ENCODE assay signal across 8 cellular contexts in genomic region chr1:150577557-150578277, GRCh38. TPM values are rescaled to one million over a fixed set of nuclear protein-coding genes. Genes with fewer than 3 reads are reported as not detected.
DNase-seq lines count a peak whose midpoint lies in the region; ATAC-seq and TF ChIP-seq lines count a peak whose summit lies in the region.

No MANE protein-coding gene starts in this region.

- H3K4me1 ChIP-seq in cardiac muscle cell (ENCODE audit: low read depth), result peaks cover 31% of the 10 kb centered on the region
- peaks cover 31% of the 10 kb centered on the region for H3K4me1 ChIP-seq in skeletal muscle satellite cell (ENCODE audit: control insufficient read depth, insufficient read depth, low read length)

- H3K4me2 ChIP-seq in skeletal muscle satellite cell (ENCODE audit: low read length), result peak overlapping the region; percentile 91

- TF ChIP-seq CTCF in cardiac muscle cell (IDR thresholded peaks at IDR 0.05; ENCODE audit: low read depth, low read length) (no peak), VCaP (conservative IDR thresholded peaks at IDR 0.05) (no peak), fibroblast of villous mesenchyme (IDR thresholded peaks at IDR 0.05; ENCODE audit: insufficient read depth, low read depth, low read length) (no peak)

- peak overlapping the region; percentile 100 for H3K9ac ChIP-seq in skeletal muscle satellite cell (ENCODE audit: low read depth, low read length)

- intact Hi-C loops in Right ventricle myocardium superior (cut with DNase I), result no loop called here

- H3K36me3 ChIP-seq in cardiac muscle cell (peaks cover 39% of the 10 kb centered on the region), skeletal muscle satellite cell (ENCODE audit: insufficient read depth, low read length) (peaks cover 61% of the 10 kb centered on the region)

- H3K27ac ChIP-seq in cardiac muscle cell (peak overlapping the region; percentile 99), VCaP (peak overlapping the region; percentile 97)

- H3K9me3 ChIP-seq in cardiac muscle cell (ENCODE audit: low read depth) (no peaks in the 10 kb centered on the region), skeletal muscle satellite cell (replicated peaks; ENCODE audit: low read length) (no peaks in the 10 kb centered on the region)

- H3K4me3 ChIP-seq in cardiac muscle cell (peak overlapping the region; percentile 76), fibroblast of villous mesenchyme (ENCODE audit: low read depth, low read length) (peak overlapping the region; percentile 95), skeletal muscle satellite cell (ENCODE audit: low read length) (peak overlapping the region; percentile 96)

- H3K27me3 ChIP-seq in cardiac muscle cell (no peaks in the 10 kb centered on the region), skeletal muscle satellite cell (ENCODE audit: control insufficient read depth, insufficient read depth, low read length) (no peaks in the 10 kb centered on the region)

- no peak for ATAC-seq in Right ventricle myocardium superior (ENCODE audit: poor library complexity)

- peak in 1 of 2 donors; percentile 63 for DNase-seq in cardiac muscle cell (ENCODE audit: low read depth in 1 of 2, low spot score in 1 of 2)
- DNase-seq in Right ventricle myocardium superior, result no peak
- DNase-seq in fibroblast of villous mesenchyme (ENCODE audit: low read depth), result peak; percentile 72
- DNase-seq in NCI-H1694 treated with DMSO at 0.1 percent for 48 hours (lab: John Stamatoyannopoulos, UW), result no peak
- DNase-seq in activated CD4-positive, alpha-beta T cell treated with anti-CD3 and anti-CD28 coated beads for 48 hours, result no peak
- DNase-seq in HK-2 (ENCODE audit: unreplicated experiment), result no peak

RNA-seq across cellular contexts. Expression of gene MCL1, which starts 1.7 kb away (rescaled TPM):
- 96.5 and 101 TPM in 2 replicates for total RNA-seq in cardiac muscle cell
- polyA plus RNA-seq in cardiac muscle cell, result 61.2 and 65.2 TPM in 2 replicates
- total RNA-seq in Right ventricle myocardium superior, result 85.9 TPM
- total RNA-seq in fibroblast of villous mesenchyme, result 218 and 272 TPM in 2 replicates
- 285 and 293 TPM in 2 replicates for total RNA-seq in skeletal muscle satellite cell (2012; rRNA removed)

RNA-seq across cellular contexts. Expression of gene ADAMTSL4, which starts 28.5 kb away (rescaled TPM):
- 28.8 and 44.2 TPM in 2 replicates for total RNA-seq in cardiac muscle cell
- 51.9 and 65.5 TPM in 2 replicates for polyA plus RNA-seq in cardiac muscle cell
- total RNA-seq in Right ventricle myocardium superior, result 64.4 TPM
- total RNA-seq in fibroblast of villous mesenchyme, result 2.9 and 8.6 TPM in 2 replicates
- total RNA-seq in skeletal muscle satellite cell (2012; rRNA removed), result 12.9 and 14.6 TPM in 2 replicates

RNA-seq across cellular contexts. Expression of gene ENSA, which starts 51.7 kb away (rescaled TPM):
- total RNA-seq in cardiac muscle cell (65.9 and 158 TPM in 2 replicates), Right ventricle myocardium superior (108 TPM), fibroblast of villous mesenchyme (76.3 and 78.6 TPM in 2 replicates)
- polyA plus RNA-seq in cardiac muscle cell, result 62.2 and 82.2 TPM in 2 replicates
- total RNA-seq in skeletal muscle satellite cell (2012; rRNA removed), result 71.9 and 79.3 TPM in 2 replicates
